In the genomic region with DNA sequence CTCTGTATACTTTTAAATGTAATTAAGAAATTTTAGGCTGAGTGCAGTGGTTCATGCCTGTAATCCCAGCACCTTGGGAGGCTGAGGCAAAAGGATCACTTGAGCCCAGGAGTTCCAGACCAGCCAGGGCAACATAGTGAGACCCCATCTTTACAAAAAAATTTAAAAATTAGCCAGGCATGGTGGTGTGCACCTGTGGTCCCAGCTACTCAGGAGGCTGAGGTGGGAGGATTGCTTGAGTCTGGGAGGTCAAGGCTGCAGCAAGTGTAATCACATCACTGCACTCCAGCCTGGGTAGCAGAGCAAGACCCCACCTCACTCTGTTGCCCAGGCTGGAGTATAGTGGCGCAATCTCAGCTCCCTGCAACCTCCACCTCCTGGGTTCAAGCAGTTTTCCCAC, we compare ENCODE assay signal across 4 cellular contexts. TPM values are rescaled to one million over a fixed set of nuclear protein-coding genes. Genes with fewer than 3 reads are reported as not detected.
"Had no signal": no experiment of that assay in that cellular context is flagged by ENCODE, and none has a peak within 500 bp of the region (broad histone marks: within the 10 kb centered on the region; RNA-seq: fewer than 3 reads in every experiment).

No MANE protein-coding gene starts in this region.

RNA-seq across cellular contexts. Expression of a gene that starts 33.5 kb away (rescaled TPM):
- total RNA-seq: HT-29, HT1080, IMR-90 had no signal
- polyA plus RNA-seq: IgD-negative memory B cell, IMR-90 had no signal
